ENCODE assay signal across 8 cellular contexts in genomic region chr17:30116661-30117547, GRCh38. TPM values are rescaled to one million over a fixed set of nuclear protein-coding genes. Genes with fewer than 3 reads are reported as not detected.
DNase-seq lines count a peak whose midpoint lies in the region; ATAC-seq, FAIRE-seq and TF ChIP-seq lines count a peak whose summit lies in the region.

TSS of gene NSRP1 (plus strand) at chr17:30116816. CDS start at chr17:30116844, 28 bp downstream.

- peak; percentile 97 for FAIRE-seq in A204.1 (lab: Jason Lieb, UNC)

- H3K4me2 ChIP-seq in skeletal muscle satellite cell (ENCODE audit: low read length), result peak within 1 kb of the TSS; percentile 89

- no peak for TF ChIP-seq CTCF in VCaP (conservative IDR thresholded peaks at IDR 0.05)

- H3K27ac ChIP-seq in VCaP, result peak within 1 kb of the TSS; percentile 97

- ATAC-seq in GM18858 (IDR thresholded peaks at IDR 0.05; ENCODE audit: unreplicated experiment) (peak; percentile 44), HG03135 (IDR thresholded peaks at IDR 0.05; ENCODE audit: unreplicated experiment) (peak; percentile 74)

- H3K9ac ChIP-seq in skeletal muscle satellite cell (ENCODE audit: low read depth, low read length), result peak within 1 kb of the TSS; percentile 99

- H3K9me3 ChIP-seq in iPS-18c (ENCODE audit: control insufficient read depth, insufficient read depth, low read length), result no peaks in the 10 kb centered on the region
- H3K9me3 ChIP-seq in skeletal muscle satellite cell (replicated peaks; ENCODE audit: low read length), result no peaks in the 10 kb centered on the region

- no peaks in the 10 kb centered on the region for H3K27me3 ChIP-seq in skeletal muscle satellite cell (ENCODE audit: control insufficient read depth, insufficient read depth, low read length)

- H3K36me3 ChIP-seq in skeletal muscle satellite cell (ENCODE audit: insufficient read depth, low read length), result peaks cover 17% of the 10 kb centered on the region

- H3K4me1 ChIP-seq in skeletal muscle satellite cell (ENCODE audit: control insufficient read depth, insufficient read depth, low read length), result peaks cover 12% of the 10 kb centered on the region

- in situ Hi-C loops in T47D (cut with HindIII; ENCODE audit: low pct_unique_long_range_greater_than_20kb, low sequenced_read_pairs), result no loop called here

- H3K4me3 ChIP-seq in iPS-18c (ENCODE audit: insufficient read depth, low read depth, low read length) (peak within 1 kb of the TSS; percentile 91), skeletal muscle satellite cell (ENCODE audit: low read length) (peak within 1 kb of the TSS; percentile 87)

- peak; percentile 92 for DNase-seq in NCI-H2227 (lab: John Stamatoyannopoulos, UW; ENCODE audit: unreplicated experiment)
- DNase-seq in T47D (ENCODE audit: low read depth in 1 of 2, low spot score in 1 of 2), result peak; percentile 81 to 97

RNA-seq across cellular contexts. Expression of gene NSRP1, which starts in this region (rescaled TPM):
- 4.4 and 6.8 TPM in 2 replicates for total RNA-seq in skeletal muscle satellite cell (2012; rRNA removed)

Comparison
In these comparisons a context has a peak if more than half of its experiments do, and no peak if none do; other contexts are left out.
1. Peak in every context shown above with its lines: DNase-seq, ATAC-seq, H3K4me3 ChIP-seq and H3K27ac ChIP-seq.